In the genomic region with DNA sequence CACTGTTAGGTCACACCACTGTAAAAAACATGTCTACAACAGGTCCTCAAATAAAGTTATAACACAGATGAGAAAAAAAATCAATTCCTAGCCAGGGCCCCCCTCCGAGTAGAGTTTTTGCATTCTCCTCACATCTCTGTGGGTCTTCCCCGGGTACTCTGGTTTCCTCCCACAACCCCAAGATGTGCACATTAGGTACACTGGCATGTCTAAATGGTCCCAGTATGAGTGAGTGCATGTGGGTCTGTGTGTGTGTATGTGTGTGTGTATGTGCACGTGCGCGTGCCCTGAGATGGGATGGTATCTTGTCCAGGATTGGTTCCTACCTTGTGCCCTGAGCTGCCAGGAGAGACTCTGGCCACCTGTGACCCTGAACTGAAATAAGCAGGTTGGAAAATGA, we compare ENCODE assay signal across 16 cellular contexts. TPM values are rescaled to one million over a fixed set of nuclear protein-coding genes. Genes with fewer than 3 reads are reported as not detected.
DNase-seq lines count a peak whose midpoint lies in the region; ATAC-seq lines count a peak whose summit lies in the region.
"Had no signal": no experiment of that assay in that cellular context is flagged by ENCODE, and none has a peak within 500 bp of the region (broad histone marks: within the 10 kb centered on the region; RNA-seq: fewer than 3 reads in every experiment).

No MANE protein-coding gene starts in this region.

- no peak for DNase-seq in activated naive CD4-positive, alpha-beta T cell treated with anti-CD3 and anti-CD28 coated beads, Interleukin-2, amount 50 U/mL, for 72 hours (ENCODE audit: low spot score in 2 of 2)
- no peak for DNase-seq in activated naive CD4-positive, alpha-beta T cell treated with Interleukin-2 at 50 U/mL for 16 hours
- no peak for DNase-seq in T-helper 2 cell treated with Interferon-gamma antibody and Interleukin-4, amounts not matched to agents 5 μg/mL and 100 μg/mL, for 36 hours (ENCODE audit: low spot score)
- no peak for DNase-seq in activated T-helper 2 cell treated with anti-CD3 and anti-CD28 coated beads, Interferon-gamma antibody, Interleukin-2, Interleukin-4, amounts not matched to agents 10 μg/mL and 5 μg/mL and 100 μg/mL, durations not matched to agents 14 hours and 24 hours and 36 hours (ENCODE audit: low spot score)
- DNase-seq in HAP-1 (ENCODE audit: low spot score in 2 of 2) (no peak), middle frontal gyrus (ENCODE audit: extremely low spot score, low spot score) (no peak)
- DNase-seq: AML-193; DMS79; GOT3; KG1; NCI-H1105 treated with DMSO at 0.1 percent for 48 hours; NCI-H1694; NCI-H748 treated with DMSO at 0.1 percent for 48 hours; NK-92 treated with Interleukin-12 subunit alpha and Interleukin-12 subunit beta, amount 100 ng/mL, for 24 hours; Peyer's patch had no signal

- no peak for ATAC-seq in activated naive CD4-positive, alpha-beta T cell treated with anti-CD3 and anti-CD28 coated beads, Interleukin-2, amount 50 U/mL, for 72 hours
- ATAC-seq in HG03571 (IDR thresholded peaks at IDR 0.05; ENCODE audit: unreplicated experiment) = no peak

- H3K36me3 Mint-ChIP-seq in activated naive CD4-positive, alpha-beta T cell treated with anti-CD3 and anti-CD28 coated beads, Interleukin-2, amount 50 U/mL, for 72 hours = peaks cover 8 to 26% of the 10 kb centered on the region in 2 donors
- peaks cover 22% of the 10 kb centered on the region for H3K36me3 Mint-ChIP-seq in T-helper 2 cell treated with Interferon-gamma antibody and Interleukin-4, amounts not matched to agents 5 μg/mL and 100 μg/mL, for 36 hours (ENCODE audit: low read depth)
- peaks cover 59% of the 10 kb centered on the region for H3K36me3 Mint-ChIP-seq in activated T-helper 2 cell treated with anti-CD3 and anti-CD28 coated beads, Interferon-gamma antibody, Interleukin-2, Interleukin-4, amounts not matched to agents 10 μg/mL and 5 μg/mL and 100 μg/mL, durations not matched to agents 14 hours and 24 hours and 36 hours (ENCODE audit: low read depth)

- H3K4me1 ChIP-seq in HAP-1 = peaks cover 5% of the 10 kb centered on the region; the same call in 1 of the 2 replicates

- H3K27me3 ChIP-seq in HAP-1 (ENCODE audit: low read depth) = no peaks in the 10 kb centered on the region
- H3K27me3 ChIP-seq: Peyer's patch had no signal

- in situ Hi-C loops in HAP-1 (cut with MboI; ENCODE audit: low sequenced_read_pairs) = loop anchor here (10.0 kb wide), 1 partner anchor 864 kb away; a partner anchor contains a TSS

- H3K4me3 ChIP-seq in HAP-1 = no peak overlapping the region
- H3K4me3 ChIP-seq: Peyer's patch had no signal

- intact Hi-C loops in activated T-helper 2 cell treated with anti-CD3 and anti-CD28 coated beads, Interferon-gamma antibody, Interleukin-2, Interleukin-4, amounts not matched to agents 10 μg/mL and 5 μg/mL and 100 μg/mL, durations not matched to agents 14 hours and 24 hours and 36 hours (cut with micrococcal nuclease) = no loop called here

- H3K27ac Mint-ChIP-seq in activated naive CD4-positive, alpha-beta T cell treated with anti-CD3 and anti-CD28 coated beads, Interleukin-2, amount 50 U/mL, for 72 hours = peak overlapping the region; percentile 15 to 73
- H3K27ac Mint-ChIP-seq in T-helper 2 cell treated with Interferon-gamma antibody and Interleukin-4, amounts not matched to agents 5 μg/mL and 100 μg/mL, for 36 hours = peak overlapping the region; percentile 64
- H3K27ac Mint-ChIP-seq in activated T-helper 2 cell treated with anti-CD3 and anti-CD28 coated beads, Interferon-gamma antibody, Interleukin-2, Interleukin-4, amounts not matched to agents 10 μg/mL and 5 μg/mL and 100 μg/mL, durations not matched to agents 14 hours and 24 hours and 36 hours = peak overlapping the region; percentile 64

- H3K4me3 Mint-ChIP-seq in T-helper 2 cell treated with Interferon-gamma antibody and Interleukin-4, amounts not matched to agents 5 μg/mL and 100 μg/mL, for 36 hours = no peak overlapping the region
- peak overlapping the region; percentile 28 for H3K4me3 Mint-ChIP-seq in activated T-helper 2 cell treated with anti-CD3 and anti-CD28 coated beads, Interferon-gamma antibody, Interleukin-2, Interleukin-4, amounts not matched to agents 10 μg/mL and 5 μg/mL and 100 μg/mL, durations not matched to agents 14 hours and 24 hours and 36 hours (ENCODE audit: low read depth)

- no peaks in the 10 kb centered on the region for H3K9me3 Mint-ChIP-seq in activated naive CD4-positive, alpha-beta T cell treated with anti-CD3 and anti-CD28 coated beads, Interleukin-2, amount 50 U/mL, for 72 hours
- H3K9me3 Mint-ChIP-seq in T-helper 2 cell treated with Interferon-gamma antibody and Interleukin-4, amounts not matched to agents 5 μg/mL and 100 μg/mL, for 36 hours = no peaks in the 10 kb centered on the region
- H3K9me3 Mint-ChIP-seq in activated T-helper 2 cell treated with anti-CD3 and anti-CD28 coated beads, Interferon-gamma antibody, Interleukin-2, Interleukin-4, amounts not matched to agents 10 μg/mL and 5 μg/mL and 100 μg/mL, durations not matched to agents 14 hours and 24 hours and 36 hours = no peaks in the 10 kb centered on the region

- H3K27me3 Mint-ChIP-seq in T-helper 2 cell treated with Interferon-gamma antibody and Interleukin-4, amounts not matched to agents 5 μg/mL and 100 μg/mL, for 36 hours (ENCODE audit: low read depth) = no peaks in the 10 kb centered on the region
- no peaks in the 10 kb centered on the region for H3K27me3 Mint-ChIP-seq in activated T-helper 2 cell treated with anti-CD3 and anti-CD28 coated beads, Interferon-gamma antibody, Interleukin-2, Interleukin-4, amounts not matched to agents 10 μg/mL and 5 μg/mL and 100 μg/mL, durations not matched to agents 14 hours and 24 hours and 36 hours (ENCODE audit: low read depth)

- no peaks in the 10 kb centered on the region for H3K9me3 ChIP-seq in HAP-1
- H3K9me3 ChIP-seq: Peyer's patch had no signal

- H3K4me1 Mint-ChIP-seq in T-helper 2 cell treated with Interferon-gamma antibody and Interleukin-4, amounts not matched to agents 5 μg/mL and 100 μg/mL, for 36 hours (ENCODE audit: low read depth) = peaks cover 36% of the 10 kb centered on the region
- peaks cover 38% of the 10 kb centered on the region for H3K4me1 Mint-ChIP-seq in activated T-helper 2 cell treated with anti-CD3 and anti-CD28 coated beads, Interferon-gamma antibody, Interleukin-2, Interleukin-4, amounts not matched to agents 10 μg/mL and 5 μg/mL and 100 μg/mL, durations not matched to agents 14 hours and 24 hours and 36 hours (ENCODE audit: low read depth)

- peaks cover 44% of the 10 kb centered on the region for H3K36me3 ChIP-seq in HAP-1 (replicated peaks)

RNA-seq across cellular contexts. Expression of a gene that starts 4.9 kb away (rescaled TPM):
- total RNA-seq in activated naive CD4-positive, alpha-beta T cell treated with anti-CD3 and anti-CD28 coated beads, Interleukin-2, amount 50 U/mL, for 72 hours = 10 to 100 TPM in 1 of 2 donors, 1 to 10 TPM in 1; 8.3 to 13.7 TPM
- 11.0 and 12.3 TPM in 2 replicates for total RNA-seq in activated T-helper 2 cell treated with anti-CD3 and anti-CD28 coated beads, Interferon-gamma antibody, Interleukin-2, Interleukin-4, amounts not matched to agents 10 μg/mL and 5 μg/mL and 100 μg/mL, durations not matched to agents 14 hours and 24 hours and 36 hours

RNA-seq across cellular contexts. Expression of a gene that starts 5.0 kb away (rescaled TPM):
- total RNA-seq in activated naive CD4-positive, alpha-beta T cell treated with anti-CD3 and anti-CD28 coated beads, Interleukin-2, amount 50 U/mL, for 72 hours = 10 to 100 TPM; 25.9 to 29.6 TPM
- 26.0 and 29.9 TPM in 2 replicates for total RNA-seq in activated T-helper 2 cell treated with anti-CD3 and anti-CD28 coated beads, Interferon-gamma antibody, Interleukin-2, Interleukin-4, amounts not matched to agents 10 μg/mL and 5 μg/mL and 100 μg/mL, durations not matched to agents 14 hours and 24 hours and 36 hours

RNA-seq across cellular contexts. Expression of a gene that starts 39.3 kb away (rescaled TPM):
- 10 to 100 TPM; 14.2 to 25.0 TPM for total RNA-seq in activated naive CD4-positive, alpha-beta T cell treated with anti-CD3 and anti-CD28 coated beads, Interleukin-2, amount 50 U/mL, for 72 hours
- 16.8 and 17.6 TPM in 2 replicates for total RNA-seq in activated T-helper 2 cell treated with anti-CD3 and anti-CD28 coated beads, Interferon-gamma antibody, Interleukin-2, Interleukin-4, amounts not matched to agents 10 μg/mL and 5 μg/mL and 100 μg/mL, durations not matched to agents 14 hours and 24 hours and 36 hours
